In the genomic region with DNA sequence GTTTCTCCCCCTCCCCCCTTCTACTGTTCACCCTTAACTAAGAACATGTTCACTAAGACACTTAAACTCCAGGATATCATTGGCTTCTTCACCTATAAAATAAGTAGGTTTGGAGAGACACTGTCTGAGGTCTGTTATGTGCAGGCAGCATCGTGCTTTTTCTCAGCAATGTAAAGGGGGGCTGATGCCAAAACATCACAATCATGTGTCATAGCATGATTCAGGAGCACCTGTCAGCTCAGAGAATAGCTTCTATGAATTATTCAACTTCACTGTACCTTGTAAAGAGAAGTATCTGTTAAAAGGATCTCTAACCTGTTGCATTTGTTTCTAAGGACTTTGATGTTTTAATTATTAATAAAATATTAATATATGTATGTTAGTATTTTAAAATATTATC, we compare ENCODE assay signal across 16 cellular contexts.
A peak's percentile ranks its signal among the peaks of the same experiment; 100 is the strongest.
DNase-seq lines count a peak whose midpoint lies in the region; ATAC-seq and TF ChIP-seq lines count a peak whose summit lies in the region.
"Had no signal": no experiment of that assay in that cellular context is flagged by ENCODE, and none has a peak within 500 bp of the region (broad histone marks: within the 10 kb centered on the region; RNA-seq: fewer than 3 reads in every experiment).

No MANE protein-coding gene starts in this region.

- H4K20me1 ChIP-seq in mammary epithelial cell (ENCODE audit: insufficient read depth, low read length): no peaks in the 10 kb centered on the region
- H4K20me1 ChIP-seq in neural progenitor cell (ENCODE audit: low read depth): no peaks in the 10 kb centered on the region
- H4K20me1 ChIP-seq: BLaER1 had no signal

- in situ Hi-C loops in mammary epithelial cell (cut with MboI; ENCODE audit: low sequenced_read_pairs in 2 of 2): no loop called here

- dilution Hi-C loops in mammary epithelial cell (cut with HindIII; ENCODE audit: low sequenced_read_pairs): no loop called here

- WGBS in mammary epithelial cell (ENCODE audit: low coverage, missing lambda C conversion rate): 40% methylated on average over 1 of the region's 1 CpG

- H3K4me3 Mint-ChIP-seq in neural progenitor cell (no peak overlapping the region), chondrocyte (ENCODE audit: unreplicated experiment) (no peak overlapping the region)
- H3K4me3 Mint-ChIP-seq: CD4-positive, CD25-positive, alpha-beta regulatory T cell; H9 had no signal

- no peak overlapping the region for H3K27ac Mint-ChIP-seq in neural progenitor cell
- no peak overlapping the region for H3K27ac Mint-ChIP-seq in chondrocyte (ENCODE audit: unreplicated experiment)
- H3K27ac Mint-ChIP-seq: CD4-positive, CD25-positive, alpha-beta regulatory T cell; H9 had no signal

- no peaks in the 10 kb centered on the region for H3F3A ChIP-seq in neural progenitor cell (ENCODE audit: low read depth)

- peaks cover 3% of the 10 kb centered on the region for H3K4me1 Mint-ChIP-seq in neural progenitor cell
- no peaks in the 10 kb centered on the region for H3K4me1 Mint-ChIP-seq in chondrocyte (ENCODE audit: low read depth)
- H3K4me1 Mint-ChIP-seq: CD4-positive, CD25-positive, alpha-beta regulatory T cell had no signal

- no peaks in the 10 kb centered on the region for H3K79me2 ChIP-seq in mammary epithelial cell (ENCODE audit: insufficient read depth, low read length)
- no peaks in the 10 kb centered on the region for H3K79me2 ChIP-seq in neural progenitor cell (ENCODE audit: low read depth)

- no peaks in the 10 kb centered on the region for H3K36me3 Mint-ChIP-seq in neural progenitor cell
- peaks cover 2% of the 10 kb centered on the region for H3K36me3 Mint-ChIP-seq in chondrocyte (ENCODE audit: low read depth)
- H3K36me3 Mint-ChIP-seq: CD4-positive, CD25-positive, alpha-beta regulatory T cell had no signal

- H3K36me3 ChIP-seq in mammary epithelial cell (ENCODE audit: insufficient read depth, low read length) (no peaks in the 10 kb centered on the region), neural progenitor cell (no peaks in the 10 kb centered on the region)
- H3K36me3 ChIP-seq: BLaER1 had no signal

- H3K4me2 ChIP-seq in mammary epithelial cell (ENCODE audit: insufficient read depth, low read depth, low read length) (no peak overlapping the region), neural progenitor cell (no peak overlapping the region)
- H3K4me2 ChIP-seq: BLaER1 had no signal

- H3K27me3 ChIP-seq in mammary epithelial cell (ENCODE audit: insufficient read depth, low read length): no peaks in the 10 kb centered on the region
- no peaks in the 10 kb centered on the region for H3K27me3 ChIP-seq in foreskin keratinocyte
- H3K27me3 ChIP-seq in neural progenitor cell: no peaks in the 10 kb centered on the region
- H3K27me3 ChIP-seq: BLaER1 had no signal

- BruUV-seq in mammary epithelial cell (replicated peaks; lab: Mats Ljungman, UMichigan): no TSS peak

- DNase-seq in NCI-H82 (lab: John Stamatoyannopoulos, UW): peak; percentile 0
- no peak for DNase-seq in NCI-H82 treated with DMSO at 0.1 percent for 48 hours (lab: John Stamatoyannopoulos, UW; ENCODE audit: unreplicated experiment)
- peak; percentile 27 for DNase-seq in mammary epithelial cell
- peak in 1 of 2 donors; percentile 58 for DNase-seq in foreskin keratinocyte
- DNase-seq in neural progenitor cell (ENCODE audit: low spot score): no peak
- DNase-seq in chondrocyte (ENCODE audit: low spot score): no peak
- DNase-seq in middle frontal gyrus (ENCODE audit: extremely low spot score, low spot score): no peak
- DNase-seq: 8988T; AML-193; CD4-positive, CD25-positive, alpha-beta regulatory T cell; DMS53; GF-D8; H9 had no signal

- H3K9ac ChIP-seq in mammary epithelial cell (ENCODE audit: insufficient read depth, low read length) (no peak overlapping the region), neural progenitor cell (no peak overlapping the region)
- H3K9ac ChIP-seq: BLaER1 had no signal

- H3K9me3 ChIP-seq in mammary epithelial cell (replicated peaks; ENCODE audit: insufficient read depth, low read length) (no peaks in the 10 kb centered on the region), neural progenitor cell (ENCODE audit: low read depth) (no peaks in the 10 kb centered on the region)
- H3K9me3 ChIP-seq: BLaER1 had no signal

- H3K4me3 ChIP-seq in mammary epithelial cell (replicated peaks in 1 of 3; ENCODE audit: insufficient read depth in 1 of 3, low read depth in 2 of 3, low read length in 3 of 3) (no peak overlapping the region), neural progenitor cell (no peak overlapping the region)
- H3K4me3 ChIP-seq: BLaER1 had no signal

- H3K4me1 ChIP-seq in mammary epithelial cell (ENCODE audit: insufficient read depth, low read length): no peaks in the 10 kb centered on the region
- H3K4me1 ChIP-seq in foreskin keratinocyte: no peaks in the 10 kb centered on the region
- H3K4me1 ChIP-seq in neural progenitor cell: no peaks in the 10 kb centered on the region
- H3K4me1 ChIP-seq: BLaER1 had no signal

- H2AFZ ChIP-seq in mammary epithelial cell (ENCODE audit: low read depth, low read length) (no peak overlapping the region), neural progenitor cell (replicated peaks) (peak overlapping the region; percentile 61)

- H3K27ac ChIP-seq in mammary epithelial cell (ENCODE audit: insufficient read depth, low read depth, low read length): no peak overlapping the region
- H3K27ac ChIP-seq in foreskin keratinocyte: no peak overlapping the region
- no peak overlapping the region for H3K27ac ChIP-seq in neural progenitor cell
- H3K27ac ChIP-seq: BLaER1 had no signal

- no peaks in the 10 kb centered on the region for H3K27me3 Mint-ChIP-seq in neural progenitor cell (ENCODE audit: insufficient read depth, low read depth)
- peaks cover 4% of the 10 kb centered on the region for H3K27me3 Mint-ChIP-seq in chondrocyte (ENCODE audit: low read depth)
- H3K27me3 Mint-ChIP-seq: CD4-positive, CD25-positive, alpha-beta regulatory T cell had no signal

- ATAC-seq in foreskin keratinocyte (peak; percentile 98), GM18868 (IDR thresholded peaks at IDR 0.05; ENCODE audit: unreplicated experiment) (no peak)
- ATAC-seq: HepG2 had no signal

- H3K9me3 Mint-ChIP-seq in neural progenitor cell (peaks cover 3% of the 10 kb centered on the region), chondrocyte (ENCODE audit: low read depth) (peaks cover 2% of the 10 kb centered on the region)
- H3K9me3 Mint-ChIP-seq: H9 had no signal

- intact Hi-C loops in mammary epithelial cell (cut with micrococcal nuclease): no loop called here

- CTCF ChIA-PET in mammary epithelial cell (lab: Charles Lee; ENCODE audit: low non-redundant PET): no interaction called here

- TF ChIP-seq CTCF in mammary epithelial cell (conservative IDR thresholded peaks at IDR 0.05 in 1 of 2, IDR thresholded peaks at IDR 0.05 in 1 of 2; ENCODE audit: extremely low read depth in 1 of 2, insufficient read depth in 1 of 2, low read depth in 1 of 2, low read length in 2 of 2) (no peak), foreskin keratinocyte (conservative IDR thresholded peaks at IDR 0.05) (no peak), neural progenitor cell (IDR thresholded peaks at IDR 0.05) (no peak), chondrocyte (IDR thresholded peaks at IDR 0.05) (no peak)

Comparison
In these comparisons a context has a peak if more than half of its experiments do, and no peak if none do; other contexts are left out.
1. DNase-seq: peak in NCI-H82 (single experiment) and mammary epithelial cell (single experiment); none in NCI-H82 treated with DMSO at 0.1 percent for 48 hours (single experiment), neural progenitor cell (single experiment), chondrocyte (single experiment) and middle frontal gyrus (single experiment).